In the genomic region with DNA sequence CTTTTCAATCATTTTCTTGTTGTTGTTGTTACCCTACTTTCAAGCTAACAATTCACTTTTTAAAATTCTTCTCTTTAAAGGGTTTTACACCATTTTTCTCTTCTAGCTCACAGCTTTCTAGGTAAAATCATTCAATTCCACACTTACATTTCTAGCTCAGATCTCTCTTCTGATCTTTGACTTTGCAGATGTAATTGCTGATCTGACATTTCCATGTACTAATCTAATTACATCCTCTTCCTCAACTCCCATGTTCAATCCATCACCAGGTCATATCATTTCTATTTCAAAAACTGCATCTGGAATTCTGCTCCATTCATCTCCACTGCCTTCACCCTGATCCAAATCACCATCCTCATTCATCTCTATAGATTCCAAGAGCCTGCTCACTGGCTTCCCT, we compare ENCODE assay signal across 2 cellular contexts.
TF ChIP-seq lines count a peak whose summit lies in the region.

No MANE protein-coding gene starts in this region.

TF ChIP-seq in SK-N-SH, 30 proteins besides CTCF, POLR2A, EP300 and RAD21 (continued from another document):
- TF ChIP-seq, protein P1, sequence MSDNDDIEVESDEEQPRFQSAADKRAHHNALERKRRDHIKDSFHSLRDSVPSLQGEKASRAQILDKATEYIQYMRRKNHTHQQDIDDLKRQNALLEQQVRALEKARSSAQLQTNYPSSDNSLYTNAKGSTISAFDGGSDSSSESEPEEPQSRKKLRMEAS (IDR thresholded peaks at IDR 0.05; ENCODE audit: low read depth) = no peak
- TF ChIP-seq POLR2AphosphoS5 (IDR thresholded peaks at IDR 0.05; ENCODE audit: low read depth, low read length) (no peak), MEF2A (IDR thresholded peaks at IDR 0.05; ENCODE audit: borderline replicate concordance, low read depth) (no peak), RXRA (IDR thresholded peaks at IDR 0.05; ENCODE audit: borderline replicate concordance, low read depth) (no peak), NFIC (IDR thresholded peaks at IDR 0.05; ENCODE audit: borderline replicate concordance) (no peak), TCF12 (IDR thresholded peaks at IDR 0.05) (no peak), SIN3A (IDR thresholded peaks at IDR 0.05; ENCODE audit: borderline replicate concordance, low read depth, low read length) (no peak), ELF1 (IDR thresholded peaks at IDR 0.05) (no peak), TAF1 (IDR thresholded peaks at IDR 0.05; ENCODE audit: borderline replicate concordance, low read depth, low read length) (no peak)
- TF ChIP-seq, protein P2, sequence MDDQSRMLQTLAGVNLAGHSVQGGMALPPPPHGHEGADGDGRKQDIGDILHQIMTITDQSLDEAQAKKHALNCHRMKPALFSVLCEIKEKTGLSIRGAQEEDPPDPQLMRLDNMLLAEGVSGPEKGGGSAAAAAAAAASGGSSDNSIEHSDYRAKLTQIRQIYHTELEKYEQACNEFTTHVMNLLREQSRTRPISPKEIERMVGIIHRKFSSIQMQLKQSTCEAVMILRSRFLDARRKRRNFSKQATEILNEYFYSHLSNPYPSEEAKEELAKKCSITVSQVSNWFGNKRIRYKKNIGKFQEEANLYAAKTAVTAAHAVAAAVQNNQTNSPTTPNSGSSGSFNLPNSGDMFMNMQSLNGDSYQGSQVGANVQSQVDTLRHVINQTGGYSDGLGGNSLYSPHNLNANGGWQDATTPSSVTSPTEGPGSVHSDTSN (IDR thresholded peaks at IDR 0.05) = no peak
- TF ChIP-seq, protein P3, sequence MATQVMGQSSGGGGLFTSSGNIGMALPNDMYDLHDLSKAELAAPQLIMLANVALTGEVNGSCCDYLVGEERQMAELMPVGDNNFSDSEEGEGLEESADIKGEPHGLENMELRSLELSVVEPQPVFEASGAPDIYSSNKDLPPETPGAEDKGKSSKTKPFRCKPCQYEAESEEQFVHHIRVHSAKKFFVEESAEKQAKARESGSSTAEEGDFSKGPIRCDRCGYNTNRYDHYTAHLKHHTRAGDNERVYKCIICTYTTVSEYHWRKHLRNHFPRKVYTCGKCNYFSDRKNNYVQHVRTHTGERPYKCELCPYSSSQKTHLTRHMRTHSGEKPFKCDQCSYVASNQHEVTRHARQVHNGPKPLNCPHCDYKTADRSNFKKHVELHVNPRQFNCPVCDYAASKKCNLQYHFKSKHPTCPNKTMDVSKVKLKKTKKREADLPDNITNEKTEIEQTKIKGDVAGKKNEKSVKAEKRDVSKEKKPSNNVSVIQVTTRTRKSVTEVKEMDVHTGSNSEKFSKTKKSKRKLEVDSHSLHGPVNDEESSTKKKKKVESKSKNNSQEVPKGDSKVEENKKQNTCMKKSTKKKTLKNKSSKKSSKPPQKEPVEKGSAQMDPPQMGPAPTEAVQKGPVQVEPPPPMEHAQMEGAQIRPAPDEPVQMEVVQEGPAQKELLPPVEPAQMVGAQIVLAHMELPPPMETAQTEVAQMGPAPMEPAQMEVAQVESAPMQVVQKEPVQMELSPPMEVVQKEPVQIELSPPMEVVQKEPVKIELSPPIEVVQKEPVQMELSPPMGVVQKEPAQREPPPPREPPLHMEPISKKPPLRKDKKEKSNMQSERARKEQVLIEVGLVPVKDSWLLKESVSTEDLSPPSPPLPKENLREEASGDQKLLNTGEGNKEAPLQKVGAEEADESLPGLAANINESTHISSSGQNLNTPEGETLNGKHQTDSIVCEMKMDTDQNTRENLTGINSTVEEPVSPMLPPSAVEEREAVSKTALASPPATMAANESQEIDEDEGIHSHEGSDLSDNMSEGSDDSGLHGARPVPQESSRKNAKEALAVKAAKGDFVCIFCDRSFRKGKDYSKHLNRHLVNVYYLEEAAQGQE (IDR thresholded peaks at IDR 0.05; ENCODE audit: low read depth, low read length) = no peak

TF ChIP-seq in SK-N-SH treated with all-trans-retinoic acid at 6 μM for 48 hours, 23 proteins besides CTCF, POLR2A, EP300 and RAD21 (continued from another document):
- TF ChIP-seq, protein P4, sequence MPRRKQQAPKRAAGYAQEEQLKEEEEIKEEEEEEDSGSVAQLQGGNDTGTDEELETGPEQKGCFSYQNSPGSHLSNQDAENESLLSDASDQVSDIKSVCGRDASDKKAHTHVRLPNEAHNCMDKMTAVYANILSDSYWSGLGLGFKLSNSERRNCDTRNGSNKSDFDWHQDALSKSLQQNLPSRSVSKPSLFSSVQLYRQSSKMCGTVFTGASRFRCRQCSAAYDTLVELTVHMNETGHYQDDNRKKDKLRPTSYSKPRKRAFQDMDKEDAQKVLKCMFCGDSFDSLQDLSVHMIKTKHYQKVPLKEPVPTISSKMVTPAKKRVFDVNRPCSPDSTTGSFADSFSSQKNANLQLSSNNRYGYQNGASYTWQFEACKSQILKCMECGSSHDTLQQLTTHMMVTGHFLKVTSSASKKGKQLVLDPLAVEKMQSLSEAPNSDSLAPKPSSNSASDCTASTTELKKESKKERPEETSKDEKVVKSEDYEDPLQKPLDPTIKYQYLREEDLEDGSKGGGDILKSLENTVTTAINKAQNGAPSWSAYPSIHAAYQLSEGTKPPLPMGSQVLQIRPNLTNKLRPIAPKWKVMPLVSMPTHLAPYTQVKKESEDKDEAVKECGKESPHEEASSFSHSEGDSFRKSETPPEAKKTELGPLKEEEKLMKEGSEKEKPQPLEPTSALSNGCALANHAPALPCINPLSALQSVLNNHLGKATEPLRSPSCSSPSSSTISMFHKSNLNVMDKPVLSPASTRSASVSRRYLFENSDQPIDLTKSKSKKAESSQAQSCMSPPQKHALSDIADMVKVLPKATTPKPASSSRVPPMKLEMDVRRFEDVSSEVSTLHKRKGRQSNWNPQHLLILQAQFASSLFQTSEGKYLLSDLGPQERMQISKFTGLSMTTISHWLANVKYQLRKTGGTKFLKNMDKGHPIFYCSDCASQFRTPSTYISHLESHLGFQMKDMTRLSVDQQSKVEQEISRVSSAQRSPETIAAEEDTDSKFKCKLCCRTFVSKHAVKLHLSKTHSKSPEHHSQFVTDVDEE (CRISPR knock-in tag; IDR thresholded peaks at IDR 0.05) = no peak
- no peak for TF ChIP-seq ZNF565 (CRISPR knock-in tag; conservative IDR thresholded peaks at IDR 0.05; ENCODE audit: low read depth)
- TF ChIP-seq ZFP30 (CRISPR knock-in tag; IDR thresholded peaks at IDR 0.05) = no peak
- TF ChIP-seq SNAI2 (CRISPR knock-in tag; IDR thresholded peaks at IDR 0.05) = no peak
- TF ChIP-seq ZNF70 (CRISPR knock-in tag; IDR thresholded peaks at IDR 0.05) = no peak
- TF ChIP-seq, protein P5, sequence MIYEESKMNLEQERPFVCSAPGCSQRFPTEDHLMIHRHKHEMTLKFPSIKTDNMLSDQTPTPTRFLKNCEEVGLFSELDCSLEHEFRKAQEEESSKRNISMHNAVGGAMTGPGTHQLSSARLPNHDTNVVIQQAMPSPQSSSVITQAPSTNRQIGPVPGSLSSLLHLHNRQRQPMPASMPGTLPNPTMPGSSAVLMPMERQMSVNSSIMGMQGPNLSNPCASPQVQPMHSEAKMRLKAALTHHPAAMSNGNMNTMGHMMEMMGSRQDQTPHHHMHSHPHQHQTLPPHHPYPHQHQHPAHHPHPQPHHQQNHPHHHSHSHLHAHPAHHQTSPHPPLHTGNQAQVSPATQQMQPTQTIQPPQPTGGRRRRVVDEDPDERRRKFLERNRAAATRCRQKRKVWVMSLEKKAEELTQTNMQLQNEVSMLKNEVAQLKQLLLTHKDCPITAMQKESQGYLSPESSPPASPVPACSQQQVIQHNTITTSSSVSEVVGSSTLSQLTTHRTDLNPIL (CRISPR knock-in tag; IDR thresholded peaks at IDR 0.05; ENCODE audit: low read depth) = no peak
- TF ChIP-seq TOX (CRISPR knock-in tag; IDR thresholded peaks at IDR 0.05; ENCODE audit: borderline replicate concordance) = no peak
- no peak for TF ChIP-seq ZC3H10 (CRISPR knock-in tag; IDR thresholded peaks at IDR 0.05)
- no peak for TF ChIP-seq TCF4 (CRISPR knock-in tag; IDR thresholded peaks at IDR 0.05; ENCODE audit: borderline replicate concordance)
- TF ChIP-seq GLIS3 (CRISPR knock-in tag; IDR thresholded peaks at IDR 0.05) = no peak
- TF ChIP-seq PPARA (CRISPR knock-in tag; IDR thresholded peaks at IDR 0.05; ENCODE audit: borderline replicate concordance) = no peak
- TF ChIP-seq BACH2 (CRISPR knock-in tag; IDR thresholded peaks at IDR 0.05; ENCODE audit: borderline replicate concordance) = no peak
TF ChIP-seq in SK-N-SH treated with all-trans-retinoic acid at 6 μM for 48 hours: peak in this region for 0.
